ENCODE assay signal across 25 cellular contexts in the genomic region with DNA sequence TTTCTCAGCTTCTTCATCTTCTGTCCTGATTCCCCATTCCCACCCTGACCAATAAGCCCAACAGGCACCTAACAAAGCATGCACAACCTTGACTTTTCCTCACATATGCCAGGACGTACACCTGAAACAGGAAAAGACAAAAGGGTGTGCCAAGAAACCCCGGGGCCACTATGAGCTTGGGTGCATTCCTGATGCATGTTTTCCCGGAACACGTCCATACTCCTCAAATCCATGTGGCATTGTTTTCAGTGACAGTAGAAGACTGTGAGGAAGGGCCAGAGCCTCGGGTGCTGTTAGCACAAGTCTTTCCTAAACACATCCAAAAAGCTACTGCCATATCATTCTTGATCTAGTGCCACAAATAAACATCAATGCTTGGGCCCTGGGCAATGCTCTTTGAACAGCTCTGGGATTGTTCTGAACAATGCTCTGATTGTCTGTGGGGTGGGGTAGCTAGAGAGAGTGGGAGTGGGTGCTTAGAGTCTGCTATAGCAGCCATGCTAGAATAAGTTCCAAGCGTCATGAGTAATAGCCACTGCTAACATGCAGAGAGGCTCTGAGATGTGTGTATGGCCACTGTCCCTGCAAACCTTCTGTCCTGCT.
"Had no signal": no experiment of that assay in that cellular context is flagged by ENCODE, and none has a peak within 500 bp of the region (broad histone marks: within the 10 kb centered on the region; RNA-seq: fewer than 3 reads in every experiment).

No MANE protein-coding gene starts in this region.

- DNase-seq: activated CD8-positive, alpha-beta memory T cell treated with anti-CD3 and anti-CD28 coated beads, Interleukin-2, amount 50 U/mL, for 48 hours; activated naive CD4-positive, alpha-beta T cell; activated T-cell treated with anti-CD3 and anti-CD28 coated beads, Interleukin-2, amount 50 U/mL, for 4 hours; adrenal gland; brain microvascular endothelial cell; central memory CD4-positive, alpha-beta T cell; dermis blood vessel endothelial cell; effector memory CD4-positive, alpha-beta T cell; esophagus squamous epithelium; heart right ventricle; kidney; lower lobe of right lung; natural killer cell; stimulated activated CD4-positive, alpha-beta T cell treated with anti-CD3 and anti-CD28 coated beads, Interleukin-12 subunit alpha, Interleukin-12 subunit beta, amount 100 ng/mL, for 4 hours; stimulated activated CD4-positive, alpha-beta T cell treated with anti-CD3 and anti-CD28 coated beads, Interleukin-4, amount 100 ng/mL, for 4 hours; stimulated activated naive CD8-positive, alpha-beta T cell treated with anti-CD3 and anti-CD28 coated beads, Interleukin-15, Interleukin-2, amounts not matched to agents 100 U/mL and 50 U/mL, for 24 hours; T-helper 9 cell; upper lobe of right lung had no signal

- H3K9me3 Mint-ChIP-seq: activated T-helper 2 cell treated with anti-CD3 and anti-CD28 coated beads, Interferon-gamma antibody, Interleukin-2, Interleukin-4, amounts not matched to agents 10 μg/mL and 5 μg/mL and 100 μg/mL, durations not matched to agents 14 hours and 24 hours and 36 hours; natural killer cell had no signal

- H3K36me3 Mint-ChIP-seq: activated naive CD8-positive, alpha-beta T cell; natural killer cell; WTC11 had no signal

- H3K4me3 ChIP-seq: adrenal gland, ascending aorta, esophagus squamous epithelium, heart right ventricle, lower lobe of right lung, right atrium auricular region, upper lobe of right lung had no signal

- H3K27me3 Mint-ChIP-seq: activated naive CD8-positive, alpha-beta T cell; progenitor cell of endocrine pancreas had no signal

- FAIRE-seq: kidney had no signal

- H3K4me3 Mint-ChIP-seq: activated naive CD8-positive, alpha-beta T cell; activated T-cell treated with anti-CD3 and anti-CD28 coated beads, Interleukin-2, amount 50 U/mL, for 4 hours; natural killer cell; WTC11 had no signal

- H3K27ac Mint-ChIP-seq: activated naive CD8-positive, alpha-beta T cell; activated T-helper 2 cell treated with anti-CD3 and anti-CD28 coated beads, Interferon-gamma antibody, Interleukin-2, Interleukin-4, amounts not matched to agents 10 μg/mL and 5 μg/mL and 100 μg/mL, durations not matched to agents 14 hours and 24 hours and 36 hours; natural killer cell; progenitor cell of endocrine pancreas; WTC11 had no signal

- ATAC-seq: activated T-cell treated with anti-CD3 and anti-CD28 coated beads, Interleukin-2, amount 50 U/mL, for 4 hours; heart right ventricle; left lobe of liver; lower lobe of right lung; natural killer cell; stimulated activated naive CD8-positive, alpha-beta T cell treated with anti-CD3 and anti-CD28 coated beads, Interleukin-15, Interleukin-2, amounts not matched to agents 100 U/mL and 50 U/mL, for 24 hours; upper lobe of right lung; WTC11 had no signal
